1 cellular context compared by ENCODE assay signal in the genomic region with DNA sequence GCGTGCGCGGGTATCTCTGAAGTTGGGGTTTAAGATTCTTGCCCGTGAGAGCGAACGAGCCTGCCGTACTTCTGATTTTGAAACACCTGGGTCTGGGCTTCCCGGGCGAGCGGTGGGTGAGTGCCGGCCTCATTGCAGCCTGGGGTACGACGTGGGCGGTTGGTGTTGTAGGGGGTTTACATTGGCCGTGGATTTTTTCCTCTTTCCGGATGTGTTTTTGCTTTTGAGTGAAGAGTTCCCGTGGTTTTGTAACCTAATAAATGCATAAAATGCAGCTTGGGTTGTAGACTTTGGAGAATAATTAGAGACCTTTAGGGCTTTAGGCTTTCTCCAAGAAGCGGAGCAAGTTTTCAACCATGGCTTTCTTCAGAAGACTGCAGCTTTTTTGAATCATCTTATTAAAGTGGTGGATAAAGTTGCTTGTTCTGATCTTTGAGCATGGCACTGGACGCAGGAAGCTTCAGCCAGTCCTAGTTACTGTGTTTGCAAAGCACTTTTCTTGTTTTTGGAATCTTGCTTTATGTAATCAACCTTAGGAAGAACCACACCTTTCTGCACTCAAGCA.
TF ChIP-seq lines count a peak whose summit lies in the region.

No MANE protein-coding gene starts in this region.

TF ChIP-seq in HepG2, 621 proteins besides CTCF, POLR2A, EP300 and RAD21 (continued from another document and continues in another):
- TF ChIP-seq, protein P1, sequence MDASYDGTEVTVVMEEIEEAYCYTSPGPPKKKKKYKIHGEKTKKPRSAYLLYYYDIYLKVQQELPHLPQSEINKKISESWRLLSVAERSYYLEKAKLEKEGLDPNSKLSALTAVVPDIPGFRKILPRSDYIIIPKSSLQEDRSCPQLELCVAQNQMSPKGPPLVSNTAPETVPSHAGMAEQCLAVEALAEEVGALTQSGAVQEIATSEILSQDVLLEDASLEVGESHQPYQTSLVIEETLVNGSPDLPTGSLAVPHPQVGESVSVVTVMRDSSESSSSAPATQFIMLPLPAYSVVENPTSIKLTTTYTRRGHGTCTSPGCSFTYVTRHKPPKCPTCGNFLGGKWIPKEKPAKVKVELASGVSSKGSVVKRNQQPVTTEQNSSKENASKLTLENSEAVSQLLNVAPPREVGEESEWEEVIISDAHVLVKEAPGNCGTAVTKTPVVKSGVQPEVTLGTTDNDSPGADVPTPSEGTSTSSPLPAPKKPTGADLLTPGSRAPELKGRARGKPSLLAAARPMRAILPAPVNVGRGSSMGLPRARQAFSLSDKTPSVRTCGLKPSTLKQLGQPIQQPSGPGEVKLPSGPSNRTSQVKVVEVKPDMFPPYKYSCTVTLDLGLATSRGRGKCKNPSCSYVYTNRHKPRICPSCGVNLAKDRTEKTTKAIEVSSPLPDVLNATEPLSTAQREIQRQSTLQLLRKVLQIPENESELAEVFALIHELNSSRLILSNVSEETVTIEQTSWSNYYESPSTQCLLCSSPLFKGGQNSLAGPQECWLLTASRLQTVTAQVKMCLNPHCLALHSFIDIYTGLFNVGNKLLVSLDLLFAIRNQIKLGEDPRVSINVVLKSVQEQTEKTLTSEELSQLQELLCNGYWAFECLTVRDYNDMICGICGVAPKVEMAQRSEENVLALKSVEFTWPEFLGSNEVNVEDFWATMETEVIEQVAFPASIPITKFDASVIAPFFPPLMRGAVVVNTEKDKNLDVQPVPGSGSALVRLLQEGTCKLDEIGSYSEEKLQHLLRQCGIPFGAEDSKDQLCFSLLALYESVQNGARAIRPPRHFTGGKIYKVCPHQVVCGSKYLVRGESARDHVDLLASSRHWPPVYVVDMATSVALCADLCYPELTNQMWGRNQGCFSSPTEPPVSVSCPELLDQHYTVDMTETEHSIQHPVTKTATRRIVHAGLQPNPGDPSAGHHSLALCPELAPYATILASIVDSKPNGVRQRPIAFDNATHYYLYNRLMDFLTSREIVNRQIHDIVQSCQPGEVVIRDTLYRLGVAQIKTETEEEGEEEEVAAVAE (CRISPR knock-in tag; IDR thresholded peaks at IDR 0.05; ENCODE audit: borderline replicate concordance): no peak
- no peak for TF ChIP-seq ZNF142 (CRISPR knock-in tag; IDR thresholded peaks at IDR 0.05)
- TF ChIP-seq KLF9 (CRISPR knock-in tag; IDR thresholded peaks at IDR 0.05; ENCODE audit: low read depth): no peak
- TF ChIP-seq THAP11 (CRISPR knock-in tag; IDR thresholded peaks at IDR 0.05): no peak; the same call in 1 of the 2 replicates
- no peak for TF ChIP-seq HOXA9 (CRISPR knock-in tag; IDR thresholded peaks at IDR 0.05; ENCODE audit: borderline replicate concordance)
- TF ChIP-seq, protein P2, sequence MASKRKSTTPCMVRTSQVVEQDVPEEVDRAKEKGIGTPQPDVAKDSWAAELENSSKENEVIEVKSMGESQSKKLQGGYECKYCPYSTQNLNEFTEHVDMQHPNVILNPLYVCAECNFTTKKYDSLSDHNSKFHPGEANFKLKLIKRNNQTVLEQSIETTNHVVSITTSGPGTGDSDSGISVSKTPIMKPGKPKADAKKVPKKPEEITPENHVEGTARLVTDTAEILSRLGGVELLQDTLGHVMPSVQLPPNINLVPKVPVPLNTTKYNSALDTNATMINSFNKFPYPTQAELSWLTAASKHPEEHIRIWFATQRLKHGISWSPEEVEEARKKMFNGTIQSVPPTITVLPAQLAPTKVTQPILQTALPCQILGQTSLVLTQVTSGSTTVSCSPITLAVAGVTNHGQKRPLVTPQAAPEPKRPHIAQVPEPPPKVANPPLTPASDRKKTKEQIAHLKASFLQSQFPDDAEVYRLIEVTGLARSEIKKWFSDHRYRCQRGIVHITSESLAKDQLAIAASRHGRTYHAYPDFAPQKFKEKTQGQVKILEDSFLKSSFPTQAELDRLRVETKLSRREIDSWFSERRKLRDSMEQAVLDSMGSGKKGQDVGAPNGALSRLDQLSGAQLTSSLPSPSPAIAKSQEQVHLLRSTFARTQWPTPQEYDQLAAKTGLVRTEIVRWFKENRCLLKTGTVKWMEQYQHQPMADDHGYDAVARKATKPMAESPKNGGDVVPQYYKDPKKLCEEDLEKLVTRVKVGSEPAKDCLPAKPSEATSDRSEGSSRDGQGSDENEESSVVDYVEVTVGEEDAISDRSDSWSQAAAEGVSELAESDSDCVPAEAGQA (IDR thresholded peaks at IDR 0.05; ENCODE audit: low read depth): peak; percentile 27; the same call in 1 of the 2 replicates
- TF ChIP-seq, protein P2 (CRISPR knock-in tag; IDR thresholded peaks at IDR 0.05; ENCODE audit: borderline replicate concordance): no peak
- TF ChIP-seq ZNF124 (CRISPR knock-in tag; IDR thresholded peaks at IDR 0.05): no peak
- TF ChIP-seq, protein P3, sequence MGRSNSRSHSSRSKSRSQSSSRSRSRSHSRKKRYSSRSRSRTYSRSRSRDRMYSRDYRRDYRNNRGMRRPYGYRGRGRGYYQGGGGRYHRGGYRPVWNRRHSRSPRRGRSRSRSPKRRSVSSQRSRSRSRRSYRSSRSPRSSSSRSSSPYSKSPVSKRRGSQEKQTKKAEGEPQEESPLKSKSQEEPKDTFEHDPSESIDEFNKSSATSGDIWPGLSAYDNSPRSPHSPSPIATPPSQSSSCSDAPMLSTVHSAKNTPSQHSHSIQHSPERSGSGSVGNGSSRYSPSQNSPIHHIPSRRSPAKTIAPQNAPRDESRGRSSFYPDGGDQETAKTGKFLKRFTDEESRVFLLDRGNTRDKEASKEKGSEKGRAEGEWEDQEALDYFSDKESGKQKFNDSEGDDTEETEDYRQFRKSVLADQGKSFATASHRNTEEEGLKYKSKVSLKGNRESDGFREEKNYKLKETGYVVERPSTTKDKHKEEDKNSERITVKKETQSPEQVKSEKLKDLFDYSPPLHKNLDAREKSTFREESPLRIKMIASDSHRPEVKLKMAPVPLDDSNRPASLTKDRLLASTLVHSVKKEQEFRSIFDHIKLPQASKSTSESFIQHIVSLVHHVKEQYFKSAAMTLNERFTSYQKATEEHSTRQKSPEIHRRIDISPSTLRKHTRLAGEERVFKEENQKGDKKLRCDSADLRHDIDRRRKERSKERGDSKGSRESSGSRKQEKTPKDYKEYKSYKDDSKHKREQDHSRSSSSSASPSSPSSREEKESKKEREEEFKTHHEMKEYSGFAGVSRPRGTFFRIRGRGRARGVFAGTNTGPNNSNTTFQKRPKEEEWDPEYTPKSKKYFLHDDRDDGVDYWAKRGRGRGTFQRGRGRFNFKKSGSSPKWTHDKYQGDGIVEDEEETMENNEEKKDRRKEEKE (IDR thresholded peaks at IDR 0.05): no peak
- TF ChIP-seq ZFP41 (CRISPR knock-in tag; IDR thresholded peaks at IDR 0.05; ENCODE audit: borderline replicate concordance): no peak
- TF ChIP-seq NR2F2 (IDR thresholded peaks at IDR 0.05; ENCODE audit: borderline replicate concordance, low read depth): no peak
- no peak for TF ChIP-seq GPN1 (CRISPR knock-in tag; IDR thresholded peaks at IDR 0.05; ENCODE audit: borderline replicate concordance)
- no peak; the same call in 1 of the 2 replicates for TF ChIP-seq THAP9 (CRISPR knock-in tag; IDR thresholded peaks at IDR 0.05; ENCODE audit: borderline replicate concordance)
- TF ChIP-seq GLMP (CRISPR knock-in tag; IDR thresholded peaks at IDR 0.05; ENCODE audit: borderline replicate concordance): no peak
- TF ChIP-seq ZNF335 (CRISPR knock-in tag; IDR thresholded peaks at IDR 0.05): no peak; the same call in 1 of the 2 replicates
- TF ChIP-seq ZHX1 (CRISPR knock-in tag; IDR thresholded peaks at IDR 0.05; ENCODE audit: low read depth): no peak
- no peak for TF ChIP-seq ZNF232 (CRISPR knock-in tag; IDR thresholded peaks at IDR 0.05; ENCODE audit: borderline replicate concordance)
- no peak for TF ChIP-seq SATB2 (CRISPR knock-in tag; IDR thresholded peaks at IDR 0.05)
- 0 out of 2 replicates have a peak, but pooled peaks have one; percentile 3 for TF ChIP-seq NR2C2 (CRISPR knock-in tag; IDR thresholded peaks at IDR 0.05; ENCODE audit: borderline replicate concordance)
